Comparison of ENCODE assay signal across 14 cellular contexts in the genomic region with DNA sequence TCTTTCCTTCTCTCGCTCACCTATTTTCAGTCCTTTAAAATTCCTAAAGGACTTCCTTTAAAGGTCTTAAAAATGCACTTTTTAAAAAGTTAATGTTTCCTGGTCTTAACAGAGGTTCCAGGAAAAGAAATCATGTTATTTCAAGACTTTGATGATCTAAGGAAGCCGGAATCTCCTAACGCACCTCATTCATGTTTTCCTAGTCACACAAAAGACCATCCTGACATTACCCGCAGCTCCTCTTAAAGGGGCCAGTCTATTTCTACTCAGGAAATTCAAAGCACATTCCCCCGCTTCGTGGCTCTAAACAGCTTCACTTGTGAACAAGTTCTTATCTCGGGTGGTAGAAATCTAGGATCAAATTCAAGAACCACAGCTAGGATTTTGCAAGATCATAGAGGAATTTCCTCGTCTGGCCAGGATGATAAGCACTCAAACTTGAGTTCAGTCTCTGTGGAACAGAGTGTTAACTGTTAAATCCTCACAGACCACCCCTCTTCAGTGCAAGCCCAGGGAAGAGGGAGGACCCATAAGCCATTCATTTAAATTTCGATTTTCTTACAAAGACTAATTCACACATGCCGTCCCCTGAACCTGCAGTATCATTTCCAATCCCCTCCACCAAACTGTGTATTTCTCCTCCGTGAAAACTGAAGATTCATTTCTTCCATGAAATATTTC.
DNase-seq lines count a peak whose midpoint lies in the region; ATAC-seq and TF ChIP-seq lines count a peak whose summit lies in the region.
"Had no signal": no experiment of that assay in that cellular context is flagged by ENCODE, and none has a peak within 500 bp of the region (broad histone marks: within the 10 kb centered on the region; RNA-seq: fewer than 3 reads in every experiment).

No MANE protein-coding gene starts in this region.

- H3K27me3 ChIP-seq in osteoblast (ENCODE audit: insufficient read depth, low read length) = no peaks in the 10 kb centered on the region
- H3K27me3 ChIP-seq: upper lobe of left lung had no signal

- H3K27ac Mint-ChIP-seq in stimulated activated naive B cell treated with anti-CD40 and anti-IgM and Interleukin-4, amounts not matched to agents 10 μg/mL and 1 μg/mL and 100 μg/mL, for 72 hours = no peak overlapping the region
- H3K27ac Mint-ChIP-seq: activated T-helper 1 cell treated with anti-CD3 and anti-CD28 coated beads, Interleukin-12 subunit alpha, Interleukin-12 subunit beta, Interleukin-2, Interleukin-4 antibody, amounts not matched to agents 30 ng/mL and 10 ng/mL and 1 ng/mL, durations not matched to agents 14 hours and 24 hours and 36 hours; IgD-negative memory B cell; immature natural killer cell had no signal

- no peak overlapping the region for H3K4me3 Mint-ChIP-seq in stimulated activated naive B cell treated with anti-CD40 and anti-IgM and Interleukin-4, amounts not matched to agents 10 μg/mL and 1 μg/mL and 100 μg/mL, for 72 hours
- H3K4me3 Mint-ChIP-seq: activated T-helper 1 cell treated with anti-CD3 and anti-CD28 coated beads, Interleukin-12 subunit alpha, Interleukin-12 subunit beta, Interleukin-2, Interleukin-4 antibody, amounts not matched to agents 30 ng/mL and 10 ng/mL and 1 ng/mL, durations not matched to agents 14 hours and 24 hours and 36 hours; IgD-negative memory B cell; immature natural killer cell had no signal

- H3K27me3 Mint-ChIP-seq in stimulated activated naive B cell treated with anti-CD40 and anti-IgM and Interleukin-4, amounts not matched to agents 10 μg/mL and 1 μg/mL and 100 μg/mL, for 72 hours = peaks cover 14 to 28% of the 10 kb centered on the region in 2 donors

- peak overlapping the region; percentile 49 for H3K27ac ChIP-seq in osteoblast (ENCODE audit: low read depth, low read length)
- H3K27ac ChIP-seq: psoas muscle, RWPE1 had no signal

- peaks cover 27% of the 10 kb centered on the region for H3K4me1 ChIP-seq in osteoblast (ENCODE audit: insufficient read depth, low read length)
- H3K4me1 ChIP-seq: psoas muscle had no signal

- ATAC-seq in stimulated activated naive B cell treated with anti-CD40 and anti-IgM and Interleukin-4, amounts not matched to agents 10 μg/mL and 1 μg/mL and 100 μg/mL, for 72 hours (replicated peaks) = no peak
- ATAC-seq: psoas muscle had no signal

- peak; percentile 54 for DNase-seq in ELF-1 (ENCODE audit: low read depth, low spot score)
- peak; percentile 91 for DNase-seq in SW480 (ENCODE audit: low spot score)
- peak; percentile 84 for DNase-seq in glomerular visceral epithelial cell (ENCODE audit: extremely low spot score)
- DNase-seq in osteoblast (ENCODE audit: insufficient read length, low spot score, missing footprints) = peak; percentile 21
- no peak for DNase-seq in stimulated activated naive B cell treated with anti-CD40 and anti-IgM and Interleukin-4, amounts not matched to agents 10 μg/mL and 1 μg/mL and 100 μg/mL, for 72 hours
- DNase-seq in NCI-H510A (lab: John Stamatoyannopoulos, UW) = no peak
- no peak for DNase-seq in NCI-H2227 (lab: John Stamatoyannopoulos, UW; ENCODE audit: unreplicated experiment)
- no peak for DNase-seq in activated effector memory CD4-positive, alpha-beta T cell treated with Interleukin-2 at 50 U/mL for 16 hours
- DNase-seq: immature natural killer cell, psoas muscle, upper lobe of left lung had no signal

- H3K36me3 ChIP-seq in osteoblast (ENCODE audit: insufficient read depth, low read length) = no peaks in the 10 kb centered on the region
- H3K36me3 ChIP-seq: upper lobe of left lung had no signal

- H3K9me3 ChIP-seq in osteoblast (ENCODE audit: low read depth, low read length) = no peaks in the 10 kb centered on the region
- H3K9me3 ChIP-seq: psoas muscle, upper lobe of left lung had no signal

- no peaks in the 10 kb centered on the region for H3K4me1 Mint-ChIP-seq in stimulated activated naive B cell treated with anti-CD40 and anti-IgM and Interleukin-4, amounts not matched to agents 10 μg/mL and 1 μg/mL and 100 μg/mL, for 72 hours
- H3K4me1 Mint-ChIP-seq: immature natural killer cell had no signal

- no peaks in the 10 kb centered on the region for H3K36me3 Mint-ChIP-seq in stimulated activated naive B cell treated with anti-CD40 and anti-IgM and Interleukin-4, amounts not matched to agents 10 μg/mL and 1 μg/mL and 100 μg/mL, for 72 hours
- H3K36me3 Mint-ChIP-seq: IgD-negative memory B cell, immature natural killer cell had no signal

- no peaks in the 10 kb centered on the region for H3K9me3 Mint-ChIP-seq in stimulated activated naive B cell treated with anti-CD40 and anti-IgM and Interleukin-4, amounts not matched to agents 10 μg/mL and 1 μg/mL and 100 μg/mL, for 72 hours
- H3K9me3 Mint-ChIP-seq: activated T-helper 1 cell treated with anti-CD3 and anti-CD28 coated beads, Interleukin-12 subunit alpha, Interleukin-12 subunit beta, Interleukin-2, Interleukin-4 antibody, amounts not matched to agents 30 ng/mL and 10 ng/mL and 1 ng/mL, durations not matched to agents 14 hours and 24 hours and 36 hours; immature natural killer cell had no signal

- H3K4me3 ChIP-seq in osteoblast (ENCODE audit: insufficient read depth, low read length) = no peak overlapping the region
- H3K4me3 ChIP-seq: psoas muscle, upper lobe of left lung had no signal

- H3K79me2 ChIP-seq in osteoblast (ENCODE audit: insufficient read depth, low read length) = no peaks in the 10 kb centered on the region

- no peak overlapping the region for H2AFZ ChIP-seq in osteoblast (ENCODE audit: low read length)

- H4K20me1 ChIP-seq in osteoblast (ENCODE audit: insufficient read depth, low read length) = no peaks in the 10 kb centered on the region

- H3K4me2 ChIP-seq in osteoblast (ENCODE audit: insufficient read depth, low read length) = peak overlapping the region; percentile 35

- TF ChIP-seq CTCF in osteoblast (IDR thresholded peaks at IDR 0.05; ENCODE audit: extremely low read depth, low read depth, low read length) = no peak

Comparison
In these comparisons a context has a peak if more than half of its experiments do, and no peak if none do; other contexts are left out.
1. DNase-seq: peak in ELF-1 (single experiment), SW480 (single experiment), glomerular visceral epithelial cell (single experiment) and osteoblast (single experiment); none in stimulated activated naive B cell treated with anti-CD40 and anti-IgM and Interleukin-4, amounts not matched to agents 10 μg/mL and 1 μg/mL and 100 μg/mL, for 72 hours (single experiment), NCI-H510A (single experiment), NCI-H2227 (single experiment) and activated effector memory CD4-positive, alpha-beta T cell treated with Interleukin-2 at 50 U/mL for 16 hours (single experiment).